Comparison of ENCODE assay signal across 21 cellular contexts in genomic region chr17:42538482-42538881, GRCh38. TPM values are rescaled to one million over a fixed set of nuclear protein-coding genes. Genes with fewer than 3 reads are reported as not detected.
A peak's percentile ranks its signal among the peaks of the same experiment; 100 is the strongest.
DNase-seq lines count a peak whose midpoint lies in the region; ATAC-seq, FAIRE-seq and TF ChIP-seq lines count a peak whose summit lies in the region.
"Had no signal": no experiment of that assay in that cellular context is flagged by ENCODE, and none has a peak within 500 bp of the region (broad histone marks: within the 10 kb centered on the region; RNA-seq: fewer than 3 reads in every experiment).

No MANE protein-coding gene starts in this region.

- peaks cover 5% of the 10 kb centered on the region for H3K36me3 Mint-ChIP-seq in CD4-positive, alpha-beta T cell (ENCODE audit: low read depth)

- H3K27me3 Mint-ChIP-seq in CD4-positive, alpha-beta T cell = no peaks in the 10 kb centered on the region

- ATAC-seq in CD4-positive, alpha-beta T cell (ENCODE audit: poor library complexity) = no peak
- ATAC-seq in K562 (no peak), upper lobe of right lung (no peak), GM19328 (IDR thresholded peaks at IDR 0.05; ENCODE audit: unreplicated experiment) (no peak)

- no peak for FAIRE-seq in K562 (lab: Jason Lieb, UNC)
- FAIRE-seq: H54, RCC 7860 had no signal

- H3K4me1 ChIP-seq in K562 (replicated peaks in 1 of 2; ENCODE audit: control insufficient read depth in 2 of 2, insufficient read depth in 2 of 2, low read length in 2 of 2) (peaks cover 23 to 49% of the 10 kb centered on the region in 2 experiments; a peak in 4 of 5 replicates), osteoblast (ENCODE audit: insufficient read depth, low read length) (peaks cover 13% of the 10 kb centered on the region), upper lobe of right lung (peaks cover 14% of the 10 kb centered on the region)

- peaks cover 42% of the 10 kb centered on the region for H3K4me1 Mint-ChIP-seq in CD4-positive, alpha-beta T cell (ENCODE audit: low read depth)

- no peaks in the 10 kb centered on the region; the same call in 1 of the 2 replicates for H4K20me1 ChIP-seq in K562 (replicated peaks; ENCODE audit: control insufficient read depth, insufficient read depth, low read length)
- H4K20me1 ChIP-seq in osteoblast (ENCODE audit: insufficient read depth, low read length) = peaks cover 10% of the 10 kb centered on the region

- H3K9me3 ChIP-seq in CD4-positive, alpha-beta T cell (ENCODE audit: control insufficient read depth, low read length) = no peaks in the 10 kb centered on the region
- H3K9me3 ChIP-seq in K562 (replicated peaks; ENCODE audit: control insufficient read depth, insufficient read depth, low read depth, low read length) (no peaks in the 10 kb centered on the region), osteoblast (ENCODE audit: low read depth, low read length) (no peaks in the 10 kb centered on the region), upper lobe of right lung (no peaks in the 10 kb centered on the region)
- H3K9me3 ChIP-seq: BLaER1, MG63, SK-N-SH had no signal

- H3K27me3 ChIP-seq in CD4-positive, alpha-beta T cell (ENCODE audit: control insufficient read depth, insufficient read depth, low read length) = no peaks in the 10 kb centered on the region
- H3K27me3 ChIP-seq in H7 (ENCODE audit: control insufficient read depth, insufficient read depth, low read length) (no peaks in the 10 kb centered on the region), K562 (ENCODE audit: control insufficient read depth in 2 of 2, insufficient read depth in 2 of 2, low read length in 2 of 2) (no peaks in the 10 kb centered on the region), osteoblast (ENCODE audit: insufficient read depth, low read length) (no peaks in the 10 kb centered on the region), upper lobe of right lung (no peaks in the 10 kb centered on the region)
- H3K27me3 ChIP-seq: BLaER1, MG63 had no signal

- POLR2A ChIA-PET in CD4-positive, alpha-beta T cell (lab: Charles Lee) = interaction anchor here (4.9 kb wide), 1 partner anchor 10 kb away, joined by 20 read pairs; no protein-coding TSS in a partner anchor
- POLR2A ChIA-PET in K562 (lab: Yijun Ruan, JAX) = interaction anchor here (1.6 kb wide), 1 partner anchor 16 kb away, joined by 4 read pairs; no protein-coding TSS in a partner anchor

- H3K9me3 Mint-ChIP-seq in CD4-positive, alpha-beta T cell = no peaks in the 10 kb centered on the region

- intact Hi-C loops in CD4-positive, alpha-beta T cell (cut with DNase I, micrococcal nuclease) = no loop called here
- intact Hi-C loops in K562 (cut with micrococcal nuclease) = no loop called here
- intact Hi-C loops in upper lobe of right lung (cut with DNase I) = no loop called here

- H3K9ac ChIP-seq in K562 (ENCODE audit: insufficient read depth in 1 of 2, low read depth in 2 of 2, low read length in 2 of 2) = peak overlapping the region in 1 of 2 experiments; percentile 70; a peak in 1 of 4 replicates
- H3K9ac ChIP-seq: BLaER1, SK-N-SH had no signal

- in situ Hi-C loops in K562 (cut with MboI) = no loop called here

- H3K4me2 ChIP-seq in K562 (ENCODE audit: insufficient read depth, low read length) = no peak overlapping the region
- H3K4me2 ChIP-seq in osteoblast (ENCODE audit: insufficient read depth, low read length) = no peak overlapping the region

- H2AFZ ChIP-seq in K562 (ENCODE audit: low read depth, low read length) (no peak overlapping the region), osteoblast (ENCODE audit: low read length) (no peak overlapping the region)

- peaks cover 3% of the 10 kb centered on the region for H3K36me3 ChIP-seq in H7 (replicated peaks; ENCODE audit: control insufficient read depth, insufficient read depth, low read length)
- peaks cover 34% of the 10 kb centered on the region; the same call in 2 of the 3 replicates for H3K36me3 ChIP-seq in K562 (ENCODE audit: control insufficient read depth, insufficient read depth, low read length)
- peaks cover 36% of the 10 kb centered on the region for H3K36me3 ChIP-seq in osteoblast (ENCODE audit: insufficient read depth, low read length)
- H3K36me3 ChIP-seq in upper lobe of right lung = peaks cover 48% of the 10 kb centered on the region

- H3K4me3 Mint-ChIP-seq in CD4-positive, alpha-beta T cell = peak overlapping the region; percentile 91

- peaks cover 17% of the 10 kb centered on the region for H3K79me2 ChIP-seq in K562 (ENCODE audit: control insufficient read depth, insufficient read depth, low read length)
- H3K79me2 ChIP-seq in osteoblast (ENCODE audit: insufficient read depth, low read length) = peaks cover 25% of the 10 kb centered on the region

- no peak for TF ChIP-seq POLR2A in K562 (conservative IDR thresholded peaks at IDR 0.05)

- 95% methylated on average over 14 of the region's 14 CpGs for WGBS in K562 (ENCODE audit: insufficient coverage, low coverage, missing lambda C conversion rate)

- BruUV-seq in K562 (replicated peaks; lab: Mats Ljungman, UMichigan) = no TSS peak

- DNase-seq in CD4-positive, alpha-beta T cell = no peak
- peak; percentile 24 for DNase-seq in H7
- DNase-seq in K562 (ENCODE audit: extremely low read depth in 1 of 4, low spot score in 3 of 4) = no peak
- DNase-seq in osteoblast (ENCODE audit: insufficient read length, low spot score, missing footprints) = peak; percentile 71
- no peak for DNase-seq in upper lobe of right lung
- no peak for DNase-seq in stimulated activated CD4-positive, alpha-beta T cell treated with anti-CD3 and anti-CD28 coated beads, Interleukin-2, amount 100 ng/mL, for 48 hours
- DNase-seq in NOMO-1 (lab: John Stamatoyannopoulos, UW; ENCODE audit: unreplicated experiment in 2 of 2) = no peak
- DNase-seq: DMS 273 treated with DMSO at 0.1 percent for 48 hours, DND-41, MG63, NCI-H1048, NCI-H1436 treated with DMSO at 0.1 percent for 48 hours, NCI-H2029 treated with DMSO at 0.1 percent for 48 hours, NCI-H2171, NCI-H446 treated with DMSO at 0.1 percent for 48 hours, SHP77 treated with DMSO at 0.1 percent for 48 hours, SK-N-SH had no signal

- H3K27ac ChIP-seq in CD4-positive, alpha-beta T cell (ENCODE audit: low read depth, low read length) = no peak overlapping the region
- H3K27ac ChIP-seq in K562 (ENCODE audit: extremely low read depth, low read depth, low read length) = no peak overlapping the region
- no peak overlapping the region for H3K27ac ChIP-seq in osteoblast (ENCODE audit: low read depth, low read length)
- no peak overlapping the region for H3K27ac ChIP-seq in upper lobe of right lung
- H3K27ac ChIP-seq: BLaER1 had no signal

- CTCF ChIA-PET in CD4-positive, alpha-beta T cell (lab: Charles Lee) = no interaction called here
- CTCF ChIA-PET in K562 (lab: Yijun Ruan, JAX; ENCODE audit: low intra/inter-chr PET ratio) = no interaction called here

- TF ChIP-seq CTCF in CD4-positive, alpha-beta T cell (IDR thresholded peaks at IDR 0.05) = no peak
- TF ChIP-seq CTCF in K562 (IDR thresholded peaks at IDR 0.05 in 2 of 3, conservative IDR thresholded peaks at IDR 0.05 in 1 of 3; ENCODE audit: insufficient read depth in 2 of 3, low read depth in 1 of 3, low read length in 3 of 3) (no peak), osteoblast (IDR thresholded peaks at IDR 0.05; ENCODE audit: extremely low read depth, low read depth, low read length) (no peak), upper lobe of right lung (IDR thresholded peaks at IDR 0.05) (no peak)

- no peak overlapping the region for H3K27ac Mint-ChIP-seq in CD4-positive, alpha-beta T cell

- no peaks in the 10 kb centered on the region for H3K9me1 ChIP-seq in K562 (ENCODE audit: control insufficient read depth, insufficient read depth, low read length)

- TF ChIP-seq EP300 in K562 (IDR thresholded peaks at IDR 0.05; ENCODE audit: low read length) = no peak

- TF ChIP-seq RAD21 in K562 (CRISPR knock-in tag; conservative IDR thresholded peaks at IDR 0.05 in 1 of 2, IDR thresholded peaks at IDR 0.05 in 1 of 2) = no peak

- H3K4me3 ChIP-seq in H7 (ENCODE audit: insufficient read depth, low read depth, low read length) (no peak overlapping the region), K562 (no peak overlapping the region), osteoblast (ENCODE audit: insufficient read depth, low read length) (no peak overlapping the region), upper lobe of right lung (no peak overlapping the region)
- H3K4me3 ChIP-seq: BLaER1, MG63 had no signal

RNA-seq across cellular contexts. Expression of gene NAGLU, which starts 2.4 kb away (rescaled TPM):
- total RNA-seq in CD4-positive, alpha-beta T cell = 1 to 10 TPM; 7.8 TPM
- 36.9 and 43.9 TPM in 2 replicates for total RNA-seq in H7 (2014; rRNA removed; shearing (Covaris generic))
- 16.1 and 63.4 TPM in 2 replicates for total RNA-seq in K562 (2011; cell fraction: chromatin; rRNA removed; ENCODE audit: low replicate concordance)
- total RNA-seq in K562 (2011; cell fraction: nucleolus; rRNA removed) = 75.0 and 82.4 TPM in 2 replicates
- 39.3 and 45.6 TPM in 2 replicates for total RNA-seq in K562 (2011; cell fraction: nucleoplasm; rRNA removed)
- total RNA-seq in K562 (2014; rRNA removed) (13.9 and 14.0 TPM in 2 replicates), K562 (2014; rRNA removed; fragmentation: Illumina TruSeq; extraction: Trizol) (2.6 and 3.6 TPM in 2 replicates), K562 (2015; rRNA removed; fragmentation: Illumina TruSeq; extraction: Trizol) (9.3 and 10.7 TPM in 2 replicates), K562 (2021) (18.0 and 21.5 TPM in 2 replicates), osteoblast (91.6 and 99.0 TPM in 2 replicates), upper lobe of right lung (46.9 TPM)
- polyA plus RNA-seq in K562 (2011; rRNA removed) (8.5 and 8.6 TPM in 2 replicates), K562 (2014; fragmentation: Illumina TruSeq; extraction: Trizol) (6.2 and 12.7 TPM in 2 replicates), K562 (2014; fragmentation: Nextera tagmentation; extraction: Ambion mirVana) (under 1 TPM; 0.04 to 0.21 TPM), K562 (2014; rRNA removed) (17.2 and 20.8 TPM in 2 replicates)
- 7.8 and 21.4 TPM in 2 replicates for polyA plus RNA-seq in K562 (2011; cell fraction: cytosol; rRNA removed)
- polyA plus RNA-seq in K562 (2011; cell fraction: nucleus; rRNA removed) = 29.1 and 66.7 TPM in 2 replicates
- 10.6 and 14.8 TPM in 2 replicates for polyA plus RNA-seq in K562 (2012)
- polyA minus RNA-seq in K562 (2011; rRNA and poly(A)+ RNA removed) = 2.3 and 6.4 TPM in 2 replicates
- polyA minus RNA-seq in K562 (2011; cell fraction: cytosol; rRNA and poly(A)+ RNA removed) = 3.2 and 8.1 TPM in 2 replicates
- polyA minus RNA-seq in K562 (2011; cell fraction: nucleus; rRNA and poly(A)+ RNA removed) = 17.4 and 22.3 TPM in 2 replicates

RNA-seq across cellular contexts. Expression of gene HSD17B1, which starts 14.2 kb away (rescaled TPM):
- under 1 TPM; 0.80 to 0.81 TPM for total RNA-seq in CD4-positive, alpha-beta T cell
- total RNA-seq in H7 (2014; rRNA removed; shearing (Covaris generic)) = 1.1 and 2.9 TPM in 2 replicates
- total RNA-seq in K562 (2011; cell fraction: chromatin; rRNA removed; ENCODE audit: low replicate concordance) = 3.9 and 8.6 TPM in 2 replicates
- 9.5 TPM in 2 replicates for total RNA-seq in K562 (2011; cell fraction: nucleolus; rRNA removed)
- 5.4 and 5.5 TPM in 2 replicates for total RNA-seq in K562 (2011; cell fraction: nucleoplasm; rRNA removed)
- total RNA-seq in K562 (2014; rRNA removed) (21.1 and 25.0 TPM in 2 replicates), K562 (2014; rRNA removed; fragmentation: Illumina TruSeq; extraction: Trizol) (1.1 and 1.3 TPM in 2 replicates), K562 (2015; rRNA removed; fragmentation: Illumina TruSeq; extraction: Trizol) (6.7 and 7.1 TPM in 2 replicates), K562 (2021) (12.9 and 13.9 TPM in 2 replicates), osteoblast (1.1 and 1.5 TPM in 2 replicates), upper lobe of right lung (1.4 TPM)
- polyA plus RNA-seq in K562 (2011; rRNA removed) (3.6 and 5.3 TPM in 2 replicates), K562 (2014; fragmentation: Illumina TruSeq; extraction: Trizol) (1.6 and 7.0 TPM in 2 replicates), K562 (2014; fragmentation: Nextera tagmentation; extraction: Ambion mirVana) (under 1 TPM; 0.55 to 0.73 TPM), K562 (2014; rRNA removed) (17.0 and 17.3 TPM in 2 replicates)
- 6.4 and 18.6 TPM in 2 replicates for polyA plus RNA-seq in K562 (2011; cell fraction: cytosol; rRNA removed)
- 3.8 and 8.0 TPM in 2 replicates for polyA plus RNA-seq in K562 (2011; cell fraction: nucleus; rRNA removed)
- 10.9 and 13.0 TPM in 2 replicates for polyA plus RNA-seq in K562 (2012)
- polyA minus RNA-seq in K562 (2011; rRNA and poly(A)+ RNA removed) = 0.66 and 0.84 TPM in 2 replicates
- 4.9 and 8.0 TPM in 2 replicates for polyA minus RNA-seq in K562 (2011; cell fraction: cytosol; rRNA and poly(A)+ RNA removed)
- polyA minus RNA-seq in K562 (2011; cell fraction: nucleus; rRNA and poly(A)+ RNA removed) = 2.3 and 2.7 TPM in 2 replicates

RNA-seq across cellular contexts. Expression of gene COASY, which starts 23.5 kb away (rescaled TPM):
- 10 to 100 TPM; 37.8 to 40.7 TPM for total RNA-seq in CD4-positive, alpha-beta T cell
- total RNA-seq in H7 (2014; rRNA removed; shearing (Covaris generic)) = 56.1 and 59.2 TPM in 2 replicates
- total RNA-seq in K562 (2011; cell fraction: chromatin; rRNA removed; ENCODE audit: low replicate concordance) = 117 and 276 TPM in 2 replicates
- total RNA-seq in K562 (2011; cell fraction: nucleolus; rRNA removed) = 148 and 164 TPM in 2 replicates
- total RNA-seq in K562 (2011; cell fraction: nucleoplasm; rRNA removed) = 145 and 162 TPM in 2 replicates
- 43.5 and 62.9 TPM in 2 replicates for total RNA-seq in K562 (2014; rRNA removed)
- 33.3 and 43.2 TPM in 2 replicates for total RNA-seq in K562 (2014; rRNA removed; fragmentation: Illumina TruSeq; extraction: Trizol)
- total RNA-seq in K562 (2015; rRNA removed; fragmentation: Illumina TruSeq; extraction: Trizol) = 25.4 and 32.0 TPM in 2 replicates
- 167 and 175 TPM in 2 replicates for total RNA-seq in K562 (2021)
- 38.7 and 58.6 TPM in 2 replicates for polyA plus RNA-seq in K562 (2011; rRNA removed)
- polyA plus RNA-seq in K562 (2011; cell fraction: cytosol; rRNA removed) = 34.8 and 93.5 TPM in 2 replicates
- 262 and 432 TPM in 2 replicates for polyA plus RNA-seq in K562 (2011; cell fraction: nucleus; rRNA removed)
- 137 and 160 TPM in 2 replicates for polyA plus RNA-seq in K562 (2012)
- polyA plus RNA-seq in K562 (2014; fragmentation: Illumina TruSeq; extraction: Trizol) = 99.8 and 139 TPM in 2 replicates
- polyA plus RNA-seq in K562 (2014; fragmentation: Nextera tagmentation; extraction: Ambion mirVana) = 10 to 100 TPM; 62.3 to 80.6 TPM
- 80.5 and 95.2 TPM in 2 replicates for polyA plus RNA-seq in K562 (2014; rRNA removed)
- polyA minus RNA-seq in K562 (2011; rRNA and poly(A)+ RNA removed) = 19.9 and 27.4 TPM in 2 replicates
- polyA minus RNA-seq in K562 (2011; cell fraction: cytosol; rRNA and poly(A)+ RNA removed) = 39.1 and 51.2 TPM in 2 replicates
- polyA minus RNA-seq in K562 (2011; cell fraction: nucleus; rRNA and poly(A)+ RNA removed) = 39.4 and 40.0 TPM in 2 replicates
- total RNA-seq in osteoblast = 13.0 and 13.4 TPM in 2 replicates
- total RNA-seq in upper lobe of right lung = 63.3 TPM

RNA-seq across cellular contexts. Expression of gene MLX, which starts 28.4 kb away (rescaled TPM):
- total RNA-seq in CD4-positive, alpha-beta T cell = 10 to 100 TPM; 29.2 to 32.1 TPM
- 29.4 and 35.0 TPM in 2 replicates for total RNA-seq in H7 (2014; rRNA removed; shearing (Covaris generic))
- total RNA-seq in K562 (2011; cell fraction: chromatin; rRNA removed; ENCODE audit: low replicate concordance) = 94.6 and 259 TPM in 2 replicates
- total RNA-seq in K562 (2011; cell fraction: nucleolus; rRNA removed) = 158 and 168 TPM in 2 replicates
- total RNA-seq in K562 (2011; cell fraction: nucleoplasm; rRNA removed) = 148 and 161 TPM in 2 replicates
- total RNA-seq in K562 (2014; rRNA removed) (42.9 and 51.6 TPM in 2 replicates), K562 (2014; rRNA removed; fragmentation: Illumina TruSeq; extraction: Trizol) (41.2 and 45.4 TPM in 2 replicates), K562 (2015; rRNA removed; fragmentation: Illumina TruSeq; extraction: Trizol) (47.6 and 48.6 TPM in 2 replicates), K562 (2021) (50.0 and 55.1 TPM in 2 replicates), osteoblast (43.4 and 44.8 TPM in 2 replicates), upper lobe of right lung (61.3 TPM)
- polyA plus RNA-seq in K562 (2011; rRNA removed) (41.8 and 58.9 TPM in 2 replicates), K562 (2014; fragmentation: Illumina TruSeq; extraction: Trizol) (71.5 and 84.2 TPM in 2 replicates), K562 (2014; fragmentation: Nextera tagmentation; extraction: Ambion mirVana) (100 to 1,000 TPM in 1 of 2 experiments, 10 to 100 TPM in 1; 82.7 to 100 TPM), K562 (2014; rRNA removed) (71.3 and 82.0 TPM in 2 replicates)
- 35.1 and 46.5 TPM in 2 replicates for polyA plus RNA-seq in K562 (2011; cell fraction: cytosol; rRNA removed)
- polyA plus RNA-seq in K562 (2011; cell fraction: nucleus; rRNA removed) = 76.8 and 145 TPM in 2 replicates
- 46.8 and 71.4 TPM in 2 replicates for polyA plus RNA-seq in K562 (2012)
- 42.5 and 66.7 TPM in 2 replicates for polyA minus RNA-seq in K562 (2011; rRNA and poly(A)+ RNA removed)
- 16.9 and 28.1 TPM in 2 replicates for polyA minus RNA-seq in K562 (2011; cell fraction: cytosol; rRNA and poly(A)+ RNA removed)
- 36.9 and 49.1 TPM in 2 replicates for polyA minus RNA-seq in K562 (2011; cell fraction: nucleus; rRNA and poly(A)+ RNA removed)

RNA-seq across cellular contexts. Expression of gene PSMC3IP, which starts 39.0 kb away (rescaled TPM):
- 1 to 10 TPM; 2.6 to 3.4 TPM for total RNA-seq in CD4-positive, alpha-beta T cell
- 14.7 and 17.0 TPM in 2 replicates for total RNA-seq in H7 (2014; rRNA removed; shearing (Covaris generic))
- 63.5 and 83.8 TPM in 2 replicates for total RNA-seq in K562 (2011; cell fraction: chromatin; rRNA removed; ENCODE audit: low replicate concordance)
- total RNA-seq in K562 (2011; cell fraction: nucleolus; rRNA removed) = 39.0 and 45.4 TPM in 2 replicates
- total RNA-seq in K562 (2011; cell fraction: nucleoplasm; rRNA removed) = 59.4 and 78.8 TPM in 2 replicates
- total RNA-seq in K562 (2014; rRNA removed) (46.7 and 50.8 TPM in 2 replicates), K562 (2014; rRNA removed; fragmentation: Illumina TruSeq; extraction: Trizol) (28.1 and 31.6 TPM in 2 replicates), K562 (2015; rRNA removed; fragmentation: Illumina TruSeq; extraction: Trizol) (26.2 and 27.9 TPM in 2 replicates), K562 (2021) (29.3 and 34.4 TPM in 2 replicates), osteoblast (1.8 TPM in 2 replicates), upper lobe of right lung (4.2 TPM)
- polyA plus RNA-seq in K562 (2011; rRNA removed) (25.6 and 32.8 TPM in 2 replicates), K562 (2014; fragmentation: Illumina TruSeq; extraction: Trizol) (48.3 and 50.5 TPM in 2 replicates), K562 (2014; fragmentation: Nextera tagmentation; extraction: Ambion mirVana) (10 to 100 TPM; 13.8 to 16.0 TPM), K562 (2014; rRNA removed) (64.0 and 65.6 TPM in 2 replicates)
- polyA plus RNA-seq in K562 (2011; cell fraction: cytosol; rRNA removed) = 11.3 and 14.9 TPM in 2 replicates
- 96.3 and 104 TPM in 2 replicates for polyA plus RNA-seq in K562 (2011; cell fraction: nucleus; rRNA removed)
- polyA plus RNA-seq in K562 (2012) = 33.2 and 36.0 TPM in 2 replicates
- polyA minus RNA-seq in K562 (2011; rRNA and poly(A)+ RNA removed) = 17.9 and 20.6 TPM in 2 replicates
- 4.3 and 7.2 TPM in 2 replicates for polyA minus RNA-seq in K562 (2011; cell fraction: cytosol; rRNA and poly(A)+ RNA removed)
- polyA minus RNA-seq in K562 (2011; cell fraction: nucleus; rRNA and poly(A)+ RNA removed) = 24.5 and 27.0 TPM in 2 replicates

Comparison
In these comparisons a context has a peak if more than half of its experiments do, and no peak if none do; other contexts are left out.
1. DNase-seq: peak in H7 (single experiment) and osteoblast (single experiment); none in CD4-positive, alpha-beta T cell (0 of 10), K562 (0 of 4), upper lobe of right lung (single experiment), stimulated activated CD4-positive, alpha-beta T cell treated with anti-CD3 and anti-CD28 coated beads, Interleukin-2, amount 100 ng/mL, for 48 hours (0 of 2) and NOMO-1 (0 of 2).